Comparison of ENCODE assay signal across 1 cellular context in the genomic region with DNA sequence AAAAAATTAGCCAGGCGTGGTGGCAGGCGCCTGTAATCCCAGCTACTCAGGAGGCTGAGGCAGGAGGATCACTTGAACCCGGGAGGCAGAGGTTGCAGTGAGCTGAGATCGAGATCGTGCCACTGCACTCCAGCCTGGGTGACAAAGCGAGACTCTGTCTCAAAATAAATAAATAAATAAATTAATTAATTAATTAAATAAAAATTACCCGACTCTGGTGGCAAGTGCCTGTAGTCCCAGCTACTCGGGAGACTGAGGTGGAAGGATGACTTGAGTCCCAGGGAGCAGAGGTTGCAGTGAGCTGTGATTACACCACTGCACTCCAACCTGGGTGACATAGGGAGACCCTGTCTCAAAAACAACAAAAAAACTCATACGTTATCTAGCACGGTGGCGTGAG.
TF ChIP-seq lines count a peak whose summit lies in the region.

No MANE protein-coding gene starts in this region.

TF ChIP-seq in HEK293, 187 proteins besides CTCF, POLR2A, EP300 and RAD21 (continued from another document):
- TF ChIP-seq, protein P1, sequence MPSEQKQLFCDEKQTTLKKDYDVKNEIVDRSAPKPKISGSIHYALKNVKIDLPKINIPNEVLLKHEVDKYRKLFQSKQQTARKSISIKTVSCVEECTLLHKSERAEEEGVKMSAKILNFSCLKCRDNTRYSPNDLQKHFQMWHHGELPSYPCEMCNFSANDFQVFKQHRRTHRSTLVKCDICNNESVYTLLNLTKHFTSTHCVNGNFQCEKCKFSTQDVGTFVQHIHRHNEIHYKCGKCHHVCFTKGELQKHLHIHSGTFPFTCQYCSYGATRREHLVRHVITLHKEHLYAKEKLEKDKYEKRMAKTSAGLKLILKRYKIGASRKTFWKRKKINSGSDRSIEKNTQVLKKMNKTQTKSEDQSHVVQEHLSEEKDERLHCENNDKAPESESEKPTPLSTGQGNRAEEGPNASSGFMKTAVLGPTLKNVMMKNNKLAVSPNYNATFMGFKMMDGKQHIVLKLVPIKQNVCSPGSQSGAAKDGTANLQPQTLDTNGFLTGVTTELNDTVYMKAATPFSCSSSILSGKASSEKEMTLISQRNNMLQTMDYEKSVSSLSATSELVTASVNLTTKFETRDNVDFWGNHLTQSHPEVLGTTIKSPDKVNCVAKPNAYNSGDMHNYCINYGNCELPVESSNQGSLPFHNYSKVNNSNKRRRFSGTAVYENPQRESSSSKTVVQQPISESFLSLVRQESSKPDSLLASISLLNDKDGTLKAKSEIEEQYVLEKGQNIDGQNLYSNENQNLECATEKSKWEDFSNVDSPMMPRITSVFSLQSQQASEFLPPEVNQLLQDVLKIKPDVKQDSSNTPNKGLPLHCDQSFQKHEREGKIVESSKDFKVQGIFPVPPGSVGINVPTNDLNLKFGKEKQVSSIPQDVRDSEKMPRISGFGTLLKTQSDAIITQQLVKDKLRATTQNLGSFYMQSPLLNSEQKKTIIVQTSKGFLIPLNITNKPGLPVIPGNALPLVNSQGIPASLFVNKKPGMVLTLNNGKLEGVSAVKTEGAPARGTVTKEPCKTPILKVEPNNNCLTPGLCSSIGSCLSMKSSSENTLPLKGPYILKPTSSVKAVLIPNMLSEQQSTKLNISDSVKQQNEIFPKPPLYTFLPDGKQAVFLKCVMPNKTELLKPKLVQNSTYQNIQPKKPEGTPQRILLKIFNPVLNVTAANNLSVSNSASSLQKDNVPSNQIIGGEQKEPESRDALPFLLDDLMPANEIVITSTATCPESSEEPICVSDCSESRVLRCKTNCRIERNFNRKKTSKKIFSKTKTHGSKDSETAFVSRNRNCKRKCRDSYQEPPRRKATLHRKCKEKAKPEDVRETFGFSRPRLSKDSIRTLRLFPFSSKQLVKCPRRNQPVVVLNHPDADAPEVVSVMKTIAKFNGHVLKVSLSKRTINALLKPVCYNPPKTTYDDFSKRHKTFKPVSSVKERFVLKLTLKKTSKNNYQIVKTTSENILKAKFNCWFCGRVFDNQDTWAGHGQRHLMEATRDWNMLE (tag by site-specific recombination; conservative IDR thresholded peaks at IDR 0.05; ENCODE audit: low read depth), result peak; percentile 74
- TF ChIP-seq, protein P2, sequence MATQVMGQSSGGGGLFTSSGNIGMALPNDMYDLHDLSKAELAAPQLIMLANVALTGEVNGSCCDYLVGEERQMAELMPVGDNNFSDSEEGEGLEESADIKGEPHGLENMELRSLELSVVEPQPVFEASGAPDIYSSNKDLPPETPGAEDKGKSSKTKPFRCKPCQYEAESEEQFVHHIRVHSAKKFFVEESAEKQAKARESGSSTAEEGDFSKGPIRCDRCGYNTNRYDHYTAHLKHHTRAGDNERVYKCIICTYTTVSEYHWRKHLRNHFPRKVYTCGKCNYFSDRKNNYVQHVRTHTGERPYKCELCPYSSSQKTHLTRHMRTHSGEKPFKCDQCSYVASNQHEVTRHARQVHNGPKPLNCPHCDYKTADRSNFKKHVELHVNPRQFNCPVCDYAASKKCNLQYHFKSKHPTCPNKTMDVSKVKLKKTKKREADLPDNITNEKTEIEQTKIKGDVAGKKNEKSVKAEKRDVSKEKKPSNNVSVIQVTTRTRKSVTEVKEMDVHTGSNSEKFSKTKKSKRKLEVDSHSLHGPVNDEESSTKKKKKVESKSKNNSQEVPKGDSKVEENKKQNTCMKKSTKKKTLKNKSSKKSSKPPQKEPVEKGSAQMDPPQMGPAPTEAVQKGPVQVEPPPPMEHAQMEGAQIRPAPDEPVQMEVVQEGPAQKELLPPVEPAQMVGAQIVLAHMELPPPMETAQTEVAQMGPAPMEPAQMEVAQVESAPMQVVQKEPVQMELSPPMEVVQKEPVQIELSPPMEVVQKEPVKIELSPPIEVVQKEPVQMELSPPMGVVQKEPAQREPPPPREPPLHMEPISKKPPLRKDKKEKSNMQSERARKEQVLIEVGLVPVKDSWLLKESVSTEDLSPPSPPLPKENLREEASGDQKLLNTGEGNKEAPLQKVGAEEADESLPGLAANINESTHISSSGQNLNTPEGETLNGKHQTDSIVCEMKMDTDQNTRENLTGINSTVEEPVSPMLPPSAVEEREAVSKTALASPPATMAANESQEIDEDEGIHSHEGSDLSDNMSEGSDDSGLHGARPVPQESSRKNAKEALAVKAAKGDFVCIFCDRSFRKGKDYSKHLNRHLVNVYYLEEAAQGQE (tag by site-specific recombination; IDR thresholded peaks at IDR 0.05), result peak; percentile 21; the same call in 1 of the 2 replicates
- TF ChIP-seq ZNF664 (tag by site-specific recombination; IDR thresholded peaks at IDR 0.05) (0 out of 2 replicates have a peak, but pooled peaks have one; percentile 17), ZNF623 (tag by site-specific recombination; IDR thresholded peaks at IDR 0.05) (peak; percentile 54; the same call in 1 of the 2 replicates), ZNF791 (tag by site-specific recombination; IDR thresholded peaks at IDR 0.05) (0 out of 2 replicates have a peak, but pooled peaks have one; percentile 37), ZNF560 (tag by site-specific recombination; IDR thresholded peaks at IDR 0.05; ENCODE audit: borderline replicate concordance) (0 out of 2 replicates have a peak, but pooled peaks have one; percentile 21), ZNF140 (tag by site-specific recombination; IDR thresholded peaks at IDR 0.05) (peak; percentile 44; the same call in 1 of the 2 replicates), ZBTB8A (tag by site-specific recombination; IDR thresholded peaks at IDR 0.05) (peak; percentile 39; the same call in 1 of the 2 replicates), ZNF433 (tag by site-specific recombination; IDR thresholded peaks at IDR 0.05; ENCODE audit: low read depth) (0 out of 2 replicates have a peak, but pooled peaks have one; percentile 51), ZNF558 (tag by site-specific recombination; IDR thresholded peaks at IDR 0.05) (0 out of 2 replicates have a peak, but pooled peaks have one; percentile 41)
- TF ChIP-seq, protein P3, sequence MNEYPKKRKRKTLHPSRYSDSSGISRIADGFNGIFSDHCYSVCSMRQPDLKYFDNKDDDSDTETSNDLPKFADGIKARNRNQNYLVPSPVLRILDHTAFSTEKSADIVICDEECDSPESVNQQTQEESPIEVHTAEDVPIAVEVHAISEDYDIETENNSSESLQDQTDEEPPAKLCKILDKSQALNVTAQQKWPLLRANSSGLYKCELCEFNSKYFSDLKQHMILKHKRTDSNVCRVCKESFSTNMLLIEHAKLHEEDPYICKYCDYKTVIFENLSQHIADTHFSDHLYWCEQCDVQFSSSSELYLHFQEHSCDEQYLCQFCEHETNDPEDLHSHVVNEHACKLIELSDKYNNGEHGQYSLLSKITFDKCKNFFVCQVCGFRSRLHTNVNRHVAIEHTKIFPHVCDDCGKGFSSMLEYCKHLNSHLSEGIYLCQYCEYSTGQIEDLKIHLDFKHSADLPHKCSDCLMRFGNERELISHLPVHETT (tag by site-specific recombination; IDR thresholded peaks at IDR 0.05), result 0 out of 2 replicates have a peak, but pooled peaks have one; percentile 13
- TF ChIP-seq, protein P4, sequence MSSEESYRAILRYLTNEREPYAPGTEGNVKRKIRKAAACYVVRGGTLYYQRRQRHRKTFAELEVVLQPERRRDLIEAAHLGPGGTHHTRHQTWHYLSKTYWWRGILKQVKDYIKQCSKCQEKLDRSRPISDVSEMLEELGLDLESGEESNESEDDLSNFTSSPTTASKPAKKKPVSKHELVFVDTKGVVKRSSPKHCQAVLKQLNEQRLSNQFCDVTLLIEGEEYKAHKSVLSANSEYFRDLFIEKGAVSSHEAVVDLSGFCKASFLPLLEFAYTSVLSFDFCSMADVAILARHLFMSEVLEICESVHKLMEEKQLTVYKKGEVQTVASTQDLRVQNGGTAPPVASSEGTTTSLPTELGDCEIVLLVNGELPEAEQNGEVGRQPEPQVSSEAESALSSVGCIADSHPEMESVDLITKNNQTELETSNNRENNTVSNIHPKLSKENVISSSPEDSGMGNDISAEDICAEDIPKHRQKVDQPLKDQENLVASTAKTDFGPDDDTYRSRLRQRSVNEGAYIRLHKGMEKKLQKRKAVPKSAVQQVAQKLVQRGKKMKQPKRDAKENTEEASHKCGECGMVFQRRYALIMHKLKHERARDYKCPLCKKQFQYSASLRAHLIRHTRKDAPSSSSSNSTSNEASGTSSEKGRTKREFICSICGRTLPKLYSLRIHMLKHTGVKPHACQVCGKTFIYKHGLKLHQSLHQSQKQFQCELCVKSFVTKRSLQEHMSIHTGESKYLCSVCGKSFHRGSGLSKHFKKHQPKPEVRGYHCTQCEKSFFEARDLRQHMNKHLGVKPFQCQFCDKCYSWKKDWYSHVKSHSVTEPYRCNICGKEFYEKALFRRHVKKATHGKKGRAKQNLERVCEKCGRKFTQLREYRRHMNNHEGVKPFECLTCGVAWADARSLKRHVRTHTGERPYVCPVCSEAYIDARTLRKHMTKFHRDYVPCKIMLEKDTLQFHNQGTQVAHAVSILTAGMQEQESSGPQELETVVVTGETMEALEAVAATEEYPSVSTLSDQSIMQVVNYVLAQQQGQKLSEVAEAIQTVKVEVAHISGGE (tag by site-specific recombination; conservative IDR thresholded peaks at IDR 0.05; ENCODE audit: low read depth), result peak; percentile 49; the same call in 1 of the 2 replicates
